ENCODE assay signal across 8 cellular contexts in the genomic region with DNA sequence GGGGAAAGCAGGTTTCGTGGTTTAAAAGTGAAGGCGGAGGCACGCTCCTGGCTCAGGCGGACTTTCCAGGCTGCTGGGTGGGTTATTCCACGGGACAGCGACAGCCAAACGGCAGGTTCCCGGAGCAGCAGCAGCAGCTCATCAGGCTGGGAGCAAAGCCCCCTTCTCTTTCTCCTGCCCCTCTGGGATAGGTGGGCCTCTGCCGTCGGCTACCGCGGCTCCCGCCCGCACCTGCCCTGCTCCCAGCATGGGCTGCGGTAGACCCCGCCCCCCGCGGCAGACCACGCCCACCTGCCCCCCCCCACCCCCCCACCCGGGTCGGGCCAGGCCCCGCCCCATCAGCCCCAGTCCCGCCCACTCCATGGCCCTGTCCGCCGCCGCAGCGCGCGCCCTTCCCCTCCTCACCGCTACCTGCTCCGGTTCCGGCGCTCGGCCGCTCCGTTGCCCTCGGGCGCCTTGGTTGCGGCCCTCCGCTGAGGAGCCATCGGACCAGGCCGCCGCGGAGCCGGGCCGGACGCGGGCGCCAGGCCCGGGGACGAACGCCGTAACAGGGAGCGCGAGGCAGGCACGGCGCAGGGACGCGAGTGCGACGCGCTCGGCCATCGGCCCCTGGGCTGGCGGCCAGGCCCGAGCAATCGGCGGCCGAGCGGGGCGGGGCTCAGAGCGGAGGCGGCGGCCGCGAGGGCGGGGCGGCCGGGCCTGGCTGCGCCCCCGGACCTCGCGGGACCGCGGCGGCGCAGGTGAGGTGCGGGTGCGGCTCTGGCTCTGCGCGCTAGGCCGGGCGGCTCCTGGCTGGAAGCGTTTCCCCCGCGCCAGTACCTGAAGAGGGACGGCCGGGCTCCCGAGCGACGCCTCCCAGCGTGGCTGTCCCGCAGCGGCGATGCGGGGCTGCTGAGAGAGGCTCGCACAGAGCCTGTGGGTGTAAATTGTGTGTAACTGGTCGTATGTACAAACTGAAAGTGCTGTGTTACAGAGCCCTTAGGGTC. TPM values are rescaled to one million over a fixed set of nuclear protein-coding genes. Genes with fewer than 3 reads are reported as not detected.
A peak's percentile ranks its signal among the peaks of the same experiment; 100 is the strongest.
DNase-seq lines count a peak whose midpoint lies in the region; ATAC-seq and TF ChIP-seq lines count a peak whose summit lies in the region.

HEXD (plus strand) TSS at position 347 of the 986 bp plus-strand sequence. CDS start 1,453 bp downstream, outside the sequence.
OGFOD3 (minus strand) TSS at position 586 of the 986 bp plus-strand sequence; CDS start at position 485, 101 bp downstream.

- H3K9me3 Mint-ChIP-seq in natural killer cell, result no peaks in the 10 kb centered on the region

- H3K4me3 ChIP-seq in DOHH2 (ENCODE audit: low read length) (peak within 1 kb of the TSS; percentile 96), KMS-11 (IDR thresholded peaks at IDR 0.05; ENCODE audit: insufficient read depth, low read depth, low read length) (no peak within 1 kb of the TSS), fibroblast of mammary gland (ENCODE audit: control insufficient read depth, low read depth, low read length) (peak within 1 kb of the TSS; percentile 72)

- peak; percentile 70 for ATAC-seq in GM21786 (IDR thresholded peaks at IDR 0.05; ENCODE audit: unreplicated experiment)
- ATAC-seq in natural killer cell, result peak; percentile 86 to 95 (median 87)

- peak within 1 kb of the TSS; percentile 84 to 92 for H3K27ac Mint-ChIP-seq in natural killer cell

- H3K36me3 ChIP-seq in DOHH2 (ENCODE audit: control insufficient read depth, low read length), result peaks cover 9% of the 10 kb centered on the region
- H3K36me3 ChIP-seq in KMS-11 (ENCODE audit: insufficient read depth), result no peaks in the 10 kb centered on the region

- DNase-seq in RPMI7951 (ENCODE audit: low read depth) (peak; percentile 77), fibroblast of mammary gland (ENCODE audit: low read depth) (peak; percentile 68), natural killer cell (peak; percentile 89)
- DNase-seq in activated T-helper 1 cell treated with anti-CD3 and anti-CD28 coated beads, Interleukin-2, amount 50 U/mL, for 16 hours (ENCODE audit: low read depth in 1 of 2, low spot score in 1 of 2), result peak; percentile 68 to 79
- DNase-seq in stimulated activated naive CD4-positive, alpha-beta T cell (lab: John Stamatoyannopoulos, UW), result peak; percentile 79 to 99 (median 92)

- TF ChIP-seq CTCF in DOHH2 (IDR thresholded peaks at IDR 0.05; ENCODE audit: low read depth, low read length, poor library complexity, severe bottlenecking), result no peak
- TF ChIP-seq CTCF in KMS-11 (conservative IDR thresholded peaks at IDR 0.05; ENCODE audit: low read depth, low read length), result no peak
- no peak for TF ChIP-seq CTCF in fibroblast of mammary gland (conservative IDR thresholded peaks at IDR 0.05; ENCODE audit: control insufficient read depth, insufficient read depth, low read depth, low read length)
- TF ChIP-seq CTCF in natural killer cell (IDR thresholded peaks at IDR 0.05), result no peak

- peak within 1 kb of the TSS; percentile 72 for H3K9ac ChIP-seq in KMS-11

- H4K20me1 ChIP-seq in DOHH2 (ENCODE audit: control insufficient read depth, insufficient read depth, low read depth, low read length) (peaks cover 8% of the 10 kb centered on the region), KMS-11 (ENCODE audit: insufficient read depth) (no peaks in the 10 kb centered on the region)

- no peaks in the 10 kb centered on the region for H3K27me3 Mint-ChIP-seq in natural killer cell (ENCODE audit: low read depth in 2 of 2)

- H3K79me2 ChIP-seq in DOHH2 (ENCODE audit: control insufficient read depth, low read length) (peaks cover 16% of the 10 kb centered on the region), KMS-11 (ENCODE audit: insufficient read depth, low read depth) (peaks cover 13% of the 10 kb centered on the region; the same call in 1 of the 2 replicates)

- H3F3A ChIP-seq in DOHH2 (ENCODE audit: control insufficient read depth, insufficient read depth), result no peaks in the 10 kb centered on the region; the same call in 1 of the 2 replicates

- no peaks in the 10 kb centered on the region for H3K9me3 ChIP-seq in DOHH2 (ENCODE audit: control insufficient read depth, insufficient read depth, low read length)

- H3K4me3 Mint-ChIP-seq in natural killer cell, result peak within 1 kb of the TSS; percentile 92

- no peaks in the 10 kb centered on the region for H3K27me3 ChIP-seq in DOHH2 (ENCODE audit: control insufficient read depth, low read length)
- H3K27me3 ChIP-seq in KMS-11 (ENCODE audit: insufficient read depth, low read depth), result no peaks in the 10 kb centered on the region

- peaks cover 32 to 36% of the 10 kb centered on the region in 2 donors for H3K4me1 Mint-ChIP-seq in natural killer cell

- intact Hi-C loops in natural killer cell (cut with micrococcal nuclease), result loop anchor here (1.0 to 10.0 kb wide), 4 partner anchors 32 to 173 kb away; partner anchors contain the start of genes CYBC1 and NARF

- H2AFZ ChIP-seq in KMS-11 (ENCODE audit: low read depth), result peak within 1 kb of the TSS; percentile 67

- H3K9me2 ChIP-seq in DOHH2 (replicated peaks; ENCODE audit: control insufficient read depth, low read length), result no peaks in the 10 kb centered on the region

- peak within 1 kb of the TSS; percentile 62 for H3K27ac ChIP-seq in DOHH2 (ENCODE audit: low read depth, low read length)
- H3K27ac ChIP-seq in KMS-11, result peak within 1 kb of the TSS; percentile 57

- H3K4me1 ChIP-seq in DOHH2 (ENCODE audit: control insufficient read depth, low read length), result peaks cover 17% of the 10 kb centered on the region
- H3K4me1 ChIP-seq in KMS-11 (ENCODE audit: low read depth, poor library complexity, severe bottlenecking), result peaks cover 39% of the 10 kb centered on the region

- peaks cover 16% of the 10 kb centered on the region for H3K36me3 Mint-ChIP-seq in natural killer cell

- peak within 1 kb of the TSS; percentile 96 for H3K4me2 ChIP-seq in DOHH2 (ENCODE audit: low read length)
- H3K4me2 ChIP-seq in KMS-11, result peak within 1 kb of the TSS; percentile 100

RNA-seq across cellular contexts. Expression of gene HEXD, which starts in this region (rescaled TPM):
- total RNA-seq in RPMI7951 (2014; rRNA removed; shearing (Covaris generic)), result 2.4 and 3.0 TPM in 2 replicates
- total RNA-seq in natural killer cell, result 10 to 100 TPM; 35.7 to 57.4 (median 51.5) TPM

RNA-seq across cellular contexts. Expression of gene OGFOD3, which starts in this region (rescaled TPM):
- 29.2 and 31.0 TPM in 2 replicates for total RNA-seq in RPMI7951 (2014; rRNA removed; shearing (Covaris generic))
- 10 to 100 TPM; 21.6 to 28.6 (median 23.3) TPM for total RNA-seq in natural killer cell
